ENCODE assay signal across 1 cellular context in the genomic region with DNA sequence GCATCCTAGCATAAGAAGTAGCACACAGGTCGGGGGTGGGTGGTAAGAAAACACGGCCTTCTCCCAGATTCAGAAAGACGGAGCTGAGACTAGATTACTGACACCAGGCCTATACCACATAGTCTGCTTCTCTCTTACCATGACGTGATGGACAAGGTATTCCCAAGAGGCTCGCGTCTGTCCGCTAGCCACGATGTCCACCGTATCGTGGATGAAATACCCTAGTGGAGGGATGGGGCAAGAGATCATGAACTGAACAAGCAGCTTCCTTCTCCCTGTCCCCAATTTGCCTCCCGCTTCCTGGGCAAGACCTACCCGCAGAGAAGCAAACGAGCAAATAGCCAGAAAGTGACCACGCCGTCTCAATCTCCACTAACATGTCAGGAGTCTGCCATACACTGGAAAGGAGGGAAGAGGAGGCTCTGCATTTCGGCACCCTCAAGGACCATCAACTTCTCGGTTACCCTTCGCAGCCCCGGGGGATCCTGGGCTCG.
A peak's percentile ranks its signal among the peaks of the same experiment; 100 is the strongest.
TF ChIP-seq lines count a peak whose summit lies in the region.

No MANE protein-coding gene starts in this region.

TF ChIP-seq in SK-N-SH, 30 proteins besides CTCF, POLR2A, EP300 and RAD21 (continued from another document):
- TF ChIP-seq PBX3 (IDR thresholded peaks at IDR 0.05) (peak; percentile 54; the same call in 1 of the 2 replicates), POLR2AphosphoS5 (IDR thresholded peaks at IDR 0.05; ENCODE audit: low read depth, low read length) (peak; percentile 40; the same call in 1 of the 2 replicates), GABPA (IDR thresholded peaks at IDR 0.05; ENCODE audit: low read depth) (no peak)
- TF ChIP-seq, protein P1, sequence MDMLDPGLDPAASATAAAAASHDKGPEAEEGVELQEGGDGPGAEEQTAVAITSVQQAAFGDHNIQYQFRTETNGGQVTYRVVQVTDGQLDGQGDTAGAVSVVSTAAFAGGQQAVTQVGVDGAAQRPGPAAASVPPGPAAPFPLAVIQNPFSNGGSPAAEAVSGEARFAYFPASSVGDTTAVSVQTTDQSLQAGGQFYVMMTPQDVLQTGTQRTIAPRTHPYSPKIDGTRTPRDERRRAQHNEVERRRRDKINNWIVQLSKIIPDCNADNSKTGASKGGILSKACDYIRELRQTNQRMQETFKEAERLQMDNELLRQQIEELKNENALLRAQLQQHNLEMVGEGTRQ (IDR thresholded peaks at IDR 0.05; ENCODE audit: borderline replicate concordance, low read depth, low read length) = no peak
